1 cellular context compared by ENCODE assay signal in the genomic region with DNA sequence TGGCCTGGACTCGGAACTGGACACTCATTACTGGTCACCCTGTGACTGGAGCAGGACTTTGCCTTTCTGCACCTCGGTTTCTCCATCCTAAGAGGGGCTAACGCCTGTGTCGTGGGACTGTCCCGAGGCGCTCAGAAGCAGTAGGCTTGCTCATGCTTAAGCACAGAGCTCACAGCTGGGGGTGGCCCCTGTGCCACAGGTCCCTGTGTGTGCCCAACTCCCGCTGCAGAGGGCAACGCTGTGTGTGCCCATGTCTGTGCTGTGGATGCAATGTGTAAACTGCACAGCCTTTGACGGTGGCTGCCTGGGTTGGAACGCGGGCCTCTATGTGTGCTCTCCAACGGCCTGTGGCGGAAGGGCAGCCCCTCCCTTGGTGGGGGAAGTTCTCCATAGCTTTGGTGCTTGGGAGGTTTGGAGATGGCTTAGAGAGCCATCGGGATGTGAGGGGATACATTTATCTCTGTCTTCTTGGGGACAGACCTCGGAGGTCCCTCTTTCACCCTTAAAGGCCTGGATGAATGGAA.
TF ChIP-seq lines count a peak whose summit lies in the region.

No MANE protein-coding gene starts in this region.

TF ChIP-seq in H1, 55 proteins besides CTCF, POLR2A, EP300 and RAD21:
- TF ChIP-seq ATF2 (IDR thresholded peaks at IDR 0.05; ENCODE audit: low read length) = no peak
